ENCODE assay signal across 14 cellular contexts in the genomic region with DNA sequence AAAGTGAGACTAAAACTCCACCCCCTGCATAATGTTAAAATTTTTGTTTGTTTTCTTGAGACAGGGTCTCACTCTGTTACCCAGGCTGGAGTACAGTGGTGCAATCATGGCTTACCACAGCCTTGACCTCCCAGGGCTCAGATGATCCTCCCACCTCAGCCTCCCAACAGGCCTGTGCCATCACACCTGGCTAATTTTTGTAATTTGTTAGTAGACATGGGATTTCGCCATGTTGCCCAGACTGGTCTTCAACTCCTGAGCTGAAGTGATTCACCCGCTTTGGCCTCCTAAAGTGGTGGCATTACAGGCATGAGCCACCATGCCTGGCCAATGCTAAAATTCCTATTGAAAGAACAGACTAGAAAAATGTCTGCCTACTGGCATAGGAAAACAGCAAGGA.
A peak's percentile ranks its signal among the peaks of the same experiment; 100 is the strongest.
DNase-seq lines count a peak whose midpoint lies in the region; ATAC-seq and TF ChIP-seq lines count a peak whose summit lies in the region.
"Had no signal": no experiment of that assay in that cellular context is flagged by ENCODE, and none has a peak within 500 bp of the region (broad histone marks: within the 10 kb centered on the region; RNA-seq: fewer than 3 reads in every experiment).

No MANE protein-coding gene starts in this region.

- H3K27me3 Mint-ChIP-seq in activated naive CD8-positive, alpha-beta T cell treated with anti-CD3 and anti-CD28 coated beads, Interleukin-2, amount 10 ng/mL, durations not matched to agents 7 days and 5 days: no peaks in the 10 kb centered on the region
- no peaks in the 10 kb centered on the region for H3K27me3 Mint-ChIP-seq in activated naive CD8-positive, alpha-beta T cell treated with anti-CD3 and anti-CD28 coated beads for 36 hours
- no peaks in the 10 kb centered on the region for H3K27me3 Mint-ChIP-seq in endodermal cell (ENCODE audit: insufficient read depth)

- peaks cover 18% of the 10 kb centered on the region for H3K4me1 Mint-ChIP-seq in activated naive CD8-positive, alpha-beta T cell treated with anti-CD3 and anti-CD28 coated beads, Interleukin-2, amount 10 ng/mL, durations not matched to agents 7 days and 5 days
- H3K4me1 Mint-ChIP-seq in activated naive CD8-positive, alpha-beta T cell treated with anti-CD3 and anti-CD28 coated beads for 36 hours: peaks cover 32% of the 10 kb centered on the region
- H3K4me1 Mint-ChIP-seq in endodermal cell: peaks cover 2% of the 10 kb centered on the region
- peaks cover 10% of the 10 kb centered on the region for H3K4me1 Mint-ChIP-seq in stimulated activated effector memory CD8-positive, alpha-beta T cell treated with anti-CD3 and anti-CD28 coated beads, Interleukin-12 subunit alpha, Interleukin-12 subunit beta, amount 100 ng/mL, for 72 hours

- no peak overlapping the region for H3K9ac ChIP-seq in endodermal cell (ENCODE audit: extremely low read depth, low read length, poor library complexity, severe bottlenecking)

- H3K27ac ChIP-seq in endodermal cell (ENCODE audit: low read depth, low read length) (no peak overlapping the region), tibial nerve (peak overlapping the region in 1 of 4 donors; percentile 10)

- H3K9me3 Mint-ChIP-seq in activated naive CD8-positive, alpha-beta T cell treated with anti-CD3 and anti-CD28 coated beads, Interleukin-2, amount 10 ng/mL, durations not matched to agents 7 days and 5 days: no peaks in the 10 kb centered on the region
- no peaks in the 10 kb centered on the region for H3K9me3 Mint-ChIP-seq in activated naive CD8-positive, alpha-beta T cell treated with anti-CD3 and anti-CD28 coated beads for 36 hours
- H3K9me3 Mint-ChIP-seq in endodermal cell: no peaks in the 10 kb centered on the region
- H3K9me3 Mint-ChIP-seq in stimulated activated effector memory CD8-positive, alpha-beta T cell treated with anti-CD3 and anti-CD28 coated beads, Interleukin-12 subunit alpha, Interleukin-12 subunit beta, amount 100 ng/mL, for 72 hours: no peaks in the 10 kb centered on the region
- H3K9me3 Mint-ChIP-seq: activated naive CD4-positive, alpha-beta T cell treated with anti-CD3 and anti-CD28 coated beads for 36 hours had no signal

- WGBS in endodermal cell (ENCODE audit: insufficient coverage in 1 of 2, insufficient read length in 1 of 2), 2 experiments: 79 to 92% methylated on average over 2 of the region's 2 CpGs
- 98 to 100% methylated on average over 2 of the region's 2 CpGs for WGBS in tibial nerve, 2 donors

- POLR2A ChIA-PET in activated naive CD8-positive, alpha-beta T cell treated with anti-CD3 and anti-CD28 coated beads, Interleukin-2, amount 10 ng/mL, durations not matched to agents 7 days and 5 days (lab: Charles Lee): interaction anchor here (1.4 kb wide), 2 partner anchors 371 to 484 kb away, joined by 4 to 5 read pairs; no protein-coding TSS in a partner anchor

- H3K36me3 Mint-ChIP-seq in activated naive CD8-positive, alpha-beta T cell treated with anti-CD3 and anti-CD28 coated beads, Interleukin-2, amount 10 ng/mL, durations not matched to agents 7 days and 5 days: peaks cover 7% of the 10 kb centered on the region
- H3K36me3 Mint-ChIP-seq in activated naive CD8-positive, alpha-beta T cell treated with anti-CD3 and anti-CD28 coated beads for 36 hours: peaks cover 15% of the 10 kb centered on the region
- peaks cover 25% of the 10 kb centered on the region for H3K36me3 Mint-ChIP-seq in endodermal cell (ENCODE audit: low read depth)
- peaks cover 52% of the 10 kb centered on the region for H3K36me3 Mint-ChIP-seq in stimulated activated effector memory CD8-positive, alpha-beta T cell treated with anti-CD3 and anti-CD28 coated beads, Interleukin-12 subunit alpha, Interleukin-12 subunit beta, amount 100 ng/mL, for 72 hours

- TF ChIP-seq POLR2A in NB4 (IDR thresholded peaks at IDR 0.05; ENCODE audit: extremely low read depth, insufficient read length) (no peak), tibial nerve (IDR thresholded peaks at IDR 0.05) (no peak)

- peak overlapping the region; percentile 60 for H3K27ac Mint-ChIP-seq in activated naive CD8-positive, alpha-beta T cell treated with anti-CD3 and anti-CD28 coated beads, Interleukin-2, amount 10 ng/mL, durations not matched to agents 7 days and 5 days
- H3K27ac Mint-ChIP-seq in activated naive CD8-positive, alpha-beta T cell treated with anti-CD3 and anti-CD28 coated beads for 36 hours: no peak overlapping the region
- H3K27ac Mint-ChIP-seq in endodermal cell: peak overlapping the region; percentile 30
- peak overlapping the region; percentile 10 for H3K27ac Mint-ChIP-seq in stimulated activated effector memory CD8-positive, alpha-beta T cell treated with anti-CD3 and anti-CD28 coated beads, Interleukin-12 subunit alpha, Interleukin-12 subunit beta, amount 100 ng/mL, for 72 hours
- H3K27ac Mint-ChIP-seq: activated naive CD4-positive, alpha-beta T cell treated with anti-CD3 and anti-CD28 coated beads for 36 hours had no signal

- H3K4me3 Mint-ChIP-seq in activated naive CD8-positive, alpha-beta T cell treated with anti-CD3 and anti-CD28 coated beads, Interleukin-2, amount 10 ng/mL, durations not matched to agents 7 days and 5 days: no peak overlapping the region
- no peak overlapping the region for H3K4me3 Mint-ChIP-seq in activated naive CD8-positive, alpha-beta T cell treated with anti-CD3 and anti-CD28 coated beads for 36 hours
- H3K4me3 Mint-ChIP-seq in endodermal cell: no peak overlapping the region
- H3K4me3 Mint-ChIP-seq in stimulated activated effector memory CD8-positive, alpha-beta T cell treated with anti-CD3 and anti-CD28 coated beads, Interleukin-12 subunit alpha, Interleukin-12 subunit beta, amount 100 ng/mL, for 72 hours: no peak overlapping the region
- H3K4me3 Mint-ChIP-seq: activated naive CD4-positive, alpha-beta T cell treated with anti-CD3 and anti-CD28 coated beads for 36 hours had no signal

- no peak for ATAC-seq in activated naive CD8-positive, alpha-beta T cell treated with anti-CD3 and anti-CD28 coated beads, Interleukin-2, amount 10 ng/mL, durations not matched to agents 7 days and 5 days (ENCODE audit: low read depth)
- ATAC-seq in stimulated activated effector memory CD8-positive, alpha-beta T cell treated with anti-CD3 and anti-CD28 coated beads, Interleukin-12 subunit alpha, Interleukin-12 subunit beta, amount 100 ng/mL, for 72 hours: no peak
- no peak for ATAC-seq in GM19395 (IDR thresholded peaks at IDR 0.05; ENCODE audit: unreplicated experiment)
- ATAC-seq: Panc1 had no signal

- no peak for DNase-seq in activated naive CD8-positive, alpha-beta T cell treated with anti-CD3 and anti-CD28 coated beads, Interleukin-2, amount 10 ng/mL, durations not matched to agents 7 days and 5 days
- no peak for DNase-seq in activated naive CD8-positive, alpha-beta T cell treated with anti-CD3 and anti-CD28 coated beads for 36 hours
- peak; percentile 46 for DNase-seq in NB4 (ENCODE audit: low read depth)
- no peak for DNase-seq in endodermal cell
- no peak for DNase-seq in stimulated activated effector memory CD8-positive, alpha-beta T cell treated with anti-CD3 and anti-CD28 coated beads, Interleukin-12 subunit alpha, Interleukin-12 subunit beta, amount 100 ng/mL, for 72 hours (ENCODE audit: low spot score in 2 of 2)
- no peak for DNase-seq in NCI-H2107 treated with DMSO at 0.1 percent for 48 hours (lab: John Stamatoyannopoulos, UW; ENCODE audit: unreplicated experiment)
- no peak for DNase-seq in tibial nerve (ENCODE audit: low spot score in 2 of 2)
- DNase-seq: activated naive CD4-positive, alpha-beta T cell treated with anti-CD3 and anti-CD28 coated beads for 36 hours; H7; mesendoderm; NCI-H1092 treated with DMSO at 0.1 percent for 48 hours; NCI-H446 had no signal

- H3K27me3 ChIP-seq in endodermal cell (ENCODE audit: control insufficient read depth, insufficient read depth, low read length, poor library complexity, severe bottlenecking) (no peaks in the 10 kb centered on the region), tibial nerve (no peaks in the 10 kb centered on the region)

- TF ChIP-seq CTCF in NB4 (IDR thresholded peaks at IDR 0.05; ENCODE audit: low read depth, low read length) (no peak), endodermal cell (conservative IDR thresholded peaks at IDR 0.05) (no peak), tibial nerve (IDR thresholded peaks at IDR 0.05) (no peak)

- no peak for TF ChIP-seq EP300 in tibial nerve (IDR thresholded peaks at IDR 0.05)

- H3K36me3 ChIP-seq in endodermal cell (ENCODE audit: control insufficient read depth, insufficient read depth, low read length) (peaks cover 28% of the 10 kb centered on the region), tibial nerve (peaks cover 0 to 14% (median 0%) of the 10 kb centered on the region in 3 donors)

- no peaks in the 10 kb centered on the region for H3K4me1 ChIP-seq in endodermal cell (ENCODE audit: control insufficient read depth, insufficient read depth, low read length)
- H3K4me1 ChIP-seq in tibial nerve: peaks cover 0 to 25% (median 3%) of the 10 kb centered on the region in 4 donors

- H3K9me3 ChIP-seq in endodermal cell (ENCODE audit: control insufficient read depth, low read length) (no peaks in the 10 kb centered on the region), tibial nerve (no peaks in the 10 kb centered on the region)

- no peak overlapping the region for H3K4me3 ChIP-seq in NB4 (ENCODE audit: low read depth, low read length)
- no peak overlapping the region for H3K4me3 ChIP-seq in endodermal cell (ENCODE audit: low read length)
- no peak overlapping the region for H3K4me3 ChIP-seq in tibial nerve
